16 cellular contexts compared by ENCODE assay signal in the genomic region with DNA sequence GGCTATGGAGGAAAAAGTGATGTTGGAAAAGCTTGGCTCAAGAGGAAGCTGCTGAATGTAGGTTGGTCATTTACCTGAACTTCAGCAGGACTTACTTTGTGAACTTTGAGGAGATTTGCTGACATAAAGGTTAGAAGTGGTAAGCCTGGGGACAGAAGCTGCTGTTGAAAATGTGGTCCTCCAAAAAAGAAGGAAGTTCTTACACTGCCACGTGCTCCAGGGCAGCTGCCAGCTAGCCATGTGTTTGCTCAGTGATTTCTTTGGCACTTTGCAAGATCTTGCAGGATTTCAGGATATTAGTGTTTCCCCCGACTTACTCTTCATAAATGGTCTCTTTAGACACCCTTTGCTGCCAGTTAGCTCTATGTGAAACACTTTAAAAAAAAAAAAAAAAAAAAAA. TPM values are rescaled to one million over a fixed set of nuclear protein-coding genes. Genes with fewer than 3 reads are reported as not detected.
DNase-seq lines count a peak whose midpoint lies in the region; ATAC-seq, FAIRE-seq and TF ChIP-seq lines count a peak whose summit lies in the region.
"Had no signal": no experiment of that assay in that cellular context is flagged by ENCODE, and none has a peak within 500 bp of the region (broad histone marks: within the 10 kb centered on the region; RNA-seq: fewer than 3 reads in every experiment).

No MANE protein-coding gene starts in this region.

- peaks cover 0 to 7% of the 10 kb centered on the region in 2 experiments; a peak in 2 of 5 replicates for H3K27me3 ChIP-seq in HepG2 (ENCODE audit: control insufficient read depth in 1 of 2, insufficient read depth in 2 of 2, low read length in 2 of 2)
- no peaks in the 10 kb centered on the region for H3K27me3 ChIP-seq in upper lobe of right lung
- H3K27me3 ChIP-seq: dorsolateral prefrontal cortex had no signal

- peaks cover 3% of the 10 kb centered on the region for H3K36me3 Mint-ChIP-seq in T-helper 17 cell (ENCODE audit: low read depth)

- peak overlapping the region; percentile 84 for H3K27ac Mint-ChIP-seq in T-helper 17 cell
- H3K27ac Mint-ChIP-seq: activated CD4-positive, alpha-beta T cell treated with anti-CD3 and anti-CD28 coated beads, Interleukin-2, amount 10 ng/mL, durations not matched to agents 24 days and 14 days; activated T-helper 2 cell treated with anti-CD3 and anti-CD28 coated beads, Interferon-gamma antibody, Interleukin-2, Interleukin-4, amounts not matched to agents 10 μg/mL and 5 μg/mL and 100 μg/mL, durations not matched to agents 14 hours and 24 hours and 36 hours had no signal

- 0% methylated on average over 2 of the region's 2 CpGs for WGBS in HepG2 (ENCODE audit: low lambda C conversion rate)

- intact Hi-C loops in Right ventricle myocardium superior (cut with DNase I): no loop called here
- intact Hi-C loops in cardiac septum (cut with DNase I): no loop called here
- intact Hi-C loops in HepG2 (cut with micrococcal nuclease; ENCODE audit: unreplicated experiment): no loop called here
- intact Hi-C loops in upper lobe of right lung (cut with DNase I): no loop called here

- H3K4me1 ChIP-seq in HepG2 (ENCODE audit: insufficient read depth, low read length): 0 out of 2 replicates have a peak, but pooled peaks cover 6% of the 10 kb centered on the region
- no peaks in the 10 kb centered on the region for H3K4me1 ChIP-seq in upper lobe of right lung

- CTCF ChIA-PET in HepG2 (lab: Yijun Ruan, JAX; ENCODE audit: low intra/inter-chr PET ratio, low total read pairs): no interaction called here

- no peaks in the 10 kb centered on the region for H4K20me1 ChIP-seq in HepG2 (ENCODE audit: insufficient read depth, low read length)

- H3K36me3 ChIP-seq in HepG2 (replicated peaks in 1 of 2; ENCODE audit: control insufficient read depth in 1 of 2, insufficient read depth in 2 of 2, low read length in 2 of 2): no peaks in the 10 kb centered on the region
- no peaks in the 10 kb centered on the region for H3K36me3 ChIP-seq in upper lobe of right lung

- H3K27ac ChIP-seq in HepG2 (ENCODE audit: extremely low read length, insufficient read depth, low read length) (no peak overlapping the region), upper lobe of right lung (no peak overlapping the region)
- H3K27ac ChIP-seq: dorsolateral prefrontal cortex had no signal

- no peaks in the 10 kb centered on the region for H3K79me2 ChIP-seq in HepG2 (ENCODE audit: insufficient read depth, low read length)

- TF ChIP-seq EP300 in HepG2 (IDR thresholded peaks at IDR 0.05; ENCODE audit: low read depth in 2 of 2, low read length in 2 of 2) (no peak), HepG2 (CRISPR knock-in tag; IDR thresholded peaks at IDR 0.05; ENCODE audit: borderline replicate concordance) (no peak)

- in situ Hi-C loops in HepG2 (cut with HindIII; ENCODE audit: extremely low pct_ligation_motif_present, low pct_unique_long_range_greater_than_20kb): no loop called here

- TF ChIP-seq CTCF in HepG2 (CRISPR knock-in tag; IDR thresholded peaks at IDR 0.05) (no peak), upper lobe of right lung (IDR thresholded peaks at IDR 0.05) (no peak)

- H3K4me3 ChIP-seq in HepG2 (replicated peaks in 1 of 3; ENCODE audit: insufficient read depth in 1 of 3, low read depth in 2 of 3, low read length in 3 of 3) (no peak overlapping the region), upper lobe of right lung (no peak overlapping the region)
- H3K4me3 ChIP-seq: dorsolateral prefrontal cortex had no signal

- TF ChIP-seq RAD21 in HepG2 (CRISPR knock-in tag; IDR thresholded peaks at IDR 0.05): no peak

- H3K27me3 Mint-ChIP-seq in T-helper 17 cell: no peaks in the 10 kb centered on the region

- TF ChIP-seq POLR2A in HepG2 (IDR thresholded peaks at IDR 0.05; ENCODE audit: insufficient read depth in 1 of 2, low read depth in 2 of 2, low read length in 2 of 2): no peak

- BruUV-seq in HepG2 (replicated peaks; lab: Mats Ljungman, UMichigan): no TSS peak

- H3K4me1 Mint-ChIP-seq in T-helper 17 cell: peaks cover 44% of the 10 kb centered on the region

- no peak overlapping the region for H3K4me2 ChIP-seq in HepG2 (ENCODE audit: low read depth, low read length)

- no peaks in the 10 kb centered on the region for H3K9me3 ChIP-seq in T-helper 17 cell (ENCODE audit: control insufficient read depth, low read length, poor library complexity, severe bottlenecking)
- H3K9me3 ChIP-seq in HepG2 (ENCODE audit: low read length): no peaks in the 10 kb centered on the region
- H3K9me3 ChIP-seq in upper lobe of right lung: no peaks in the 10 kb centered on the region

- no peak overlapping the region for H3K9ac ChIP-seq in HepG2 (ENCODE audit: insufficient read depth, low read depth, low read length)

- FAIRE-seq in HepG2 (lab: Jason Lieb, UNC): no peak
- FAIRE-seq: astrocyte had no signal

- DNase-seq in Right ventricle myocardium superior (peak; percentile 70), cardiac septum (ENCODE audit: low spot score) (no peak), T-helper 17 cell (no peak), HepG2 (ENCODE audit: low spot score) (no peak), upper lobe of right lung (peak; percentile 66), DMS 273 (lab: John Stamatoyannopoulos, UW; ENCODE audit: unreplicated experiment) (no peak), NCI-H748 treated with DMSO at 0.1 percent for 48 hours (lab: John Stamatoyannopoulos, UW) (no peak)
- DNase-seq: activated CD4-positive, alpha-beta T cell treated with anti-CD3 and anti-CD28 coated beads, Interleukin-2, amount 10 ng/mL, durations not matched to agents 24 days and 14 days; DMS 273 treated with DMSO at 0.1 percent for 48 hours; mammary epithelial cell; MM.1S; NCI-H2171 treated with DMSO at 0.1 percent for 48 hours had no signal

- no peak overlapping the region for H3K4me3 Mint-ChIP-seq in T-helper 17 cell
- H3K4me3 Mint-ChIP-seq: activated CD4-positive, alpha-beta T cell treated with anti-CD3 and anti-CD28 coated beads, Interleukin-2, amount 10 ng/mL, durations not matched to agents 24 days and 14 days had no signal

- H2AFZ ChIP-seq in HepG2 (ENCODE audit: low read length): no peak overlapping the region

- ATAC-seq in Right ventricle myocardium superior (ENCODE audit: poor library complexity) (peak; percentile 53), T-helper 17 cell (no peak), HepG2 (no peak), upper lobe of right lung (peak; percentile 77), GM18502 (IDR thresholded peaks at IDR 0.05; ENCODE audit: poor library complexity, unreplicated experiment) (no peak)

- POLR2A ChIA-PET in HepG2 (lab: Yijun Ruan, JAX): no interaction called here

TF ChIP-seq in HepG2, 621 proteins besides CTCF, POLR2A, EP300 and RAD21:
- TF ChIP-seq, protein P1, sequence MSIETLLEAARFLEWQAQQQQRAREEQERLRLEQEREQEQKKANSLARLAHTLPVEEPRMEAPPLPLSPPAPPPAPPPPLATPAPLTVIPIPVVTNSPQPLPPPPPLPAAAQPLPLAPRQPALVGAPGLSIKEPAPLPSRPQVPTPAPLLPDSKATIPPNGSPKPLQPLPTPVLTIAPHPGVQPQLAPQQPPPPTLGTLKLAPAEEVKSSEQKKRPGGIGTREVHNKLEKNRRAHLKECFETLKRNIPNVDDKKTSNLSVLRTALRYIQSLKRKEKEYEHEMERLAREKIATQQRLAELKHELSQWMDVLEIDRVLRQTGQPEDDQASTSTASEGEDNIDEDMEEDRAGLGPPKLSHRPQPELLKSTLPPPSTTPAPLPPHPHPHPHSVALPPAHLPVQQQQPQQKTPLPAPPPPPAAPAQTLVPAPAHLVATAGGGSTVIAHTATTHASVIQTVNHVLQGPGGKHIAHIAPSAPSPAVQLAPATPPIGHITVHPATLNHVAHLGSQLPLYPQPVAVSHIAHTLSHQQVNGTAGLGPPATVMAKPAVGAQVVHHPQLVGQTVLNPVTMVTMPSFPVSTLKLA (IDR thresholded peaks at IDR 0.05): peak; percentile 26; the same call in 1 of the 2 replicates
- no peak for TF ChIP-seq ZNF670 (CRISPR knock-in tag; IDR thresholded peaks at IDR 0.05; ENCODE audit: borderline replicate concordance)

RNA-seq across cellular contexts. Expression of a gene that starts 14.8 kb away (rescaled TPM):
- 45.8 TPM for total RNA-seq in Right ventricle myocardium superior
- 56.0 TPM for total RNA-seq in cardiac septum
- 10 to 100 TPM; 85.6 to 88.9 TPM for total RNA-seq in T-helper 17 cell
- total RNA-seq in HepG2 (2016; rRNA removed; fragmentation: Illumina TruSeq; extraction: Trizol): 10.1 and 11.5 TPM in 2 replicates
- total RNA-seq in HepG2 (2016; cell fraction: cytosol; rRNA removed; fragmentation: Illumina TruSeq; extraction: Trizol; ENCODE audit: low read depth): 0.62 and 0.81 TPM in 2 replicates
- total RNA-seq in HepG2 (2016; cell fraction: insoluble cytoplasmic fraction; rRNA removed; fragmentation: Illumina TruSeq; extraction: Trizol): 9.8 and 11.5 TPM in 2 replicates
- 4.4 and 5.2 TPM in 2 replicates for total RNA-seq in HepG2 (2016; cell fraction: membrane; rRNA removed; fragmentation: Illumina TruSeq; extraction: Trizol)
- total RNA-seq in HepG2 (2016; cell fraction: nucleus; rRNA removed; fragmentation: Illumina TruSeq; extraction: Trizol): 11.0 and 12.1 TPM in 2 replicates
- 8.2 and 9.3 TPM in 2 replicates for polyA plus RNA-seq in HepG2 (2011; rRNA removed)
- polyA plus RNA-seq in HepG2 (2011; cell fraction: cytosol; rRNA removed): 7.3 and 8.2 TPM in 2 replicates
- 8.6 and 9.9 TPM in 2 replicates for polyA plus RNA-seq in HepG2 (2011; cell fraction: nucleus; rRNA removed)
- polyA plus RNA-seq in HepG2 (2012): 5.3 and 6.0 TPM in 2 replicates
- polyA plus RNA-seq in HepG2 (2016; cell fraction: cytosol; fragmentation: Illumina TruSeq; extraction: Trizol; ENCODE audit: low read depth): 0.89 and 1.4 TPM in 2 replicates
- 6.8 and 9.2 TPM in 2 replicates for polyA plus RNA-seq in HepG2 (2016; cell fraction: insoluble cytoplasmic fraction; fragmentation: Illumina TruSeq; extraction: Trizol; ENCODE audit: low read depth)
- 2.1 and 2.6 TPM in 2 replicates for polyA plus RNA-seq in HepG2 (2016; cell fraction: membrane; fragmentation: Illumina TruSeq; extraction: Trizol; ENCODE audit: low read depth)
- 9.5 and 10.2 TPM in 2 replicates for polyA plus RNA-seq in HepG2 (2016; cell fraction: nucleus; fragmentation: Illumina TruSeq; extraction: Trizol; ENCODE audit: insufficient read depth, low read depth)
- 33.7 and 36.3 TPM in 2 replicates for polyA minus RNA-seq in HepG2 (2011; rRNA and poly(A)+ RNA removed; ENCODE audit: low replicate concordance)
- polyA minus RNA-seq in HepG2 (2011; cell fraction: cytosol; rRNA and poly(A)+ RNA removed): 10.1 and 14.8 TPM in 2 replicates
- polyA minus RNA-seq in HepG2 (2011; cell fraction: nucleus; rRNA and poly(A)+ RNA removed): 18.7 and 29.2 TPM in 2 replicates
- 15.5 TPM for total RNA-seq in upper lobe of right lung

Comparison
In these comparisons a context has a peak if more than half of its experiments do, and no peak if none do; other contexts are left out.
1. DNase-seq: peak in Right ventricle myocardium superior (single experiment) and upper lobe of right lung (single experiment); none in cardiac septum (single experiment), T-helper 17 cell (0 of 3), HepG2 (single experiment), DMS 273 (single experiment) and NCI-H748 treated with DMSO at 0.1 percent for 48 hours (single experiment).
2. ATAC-seq: peak in Right ventricle myocardium superior (single experiment) and upper lobe of right lung (single experiment); none in T-helper 17 cell (single experiment), HepG2 (single experiment) and GM18502 (single experiment).